Comparison of ENCODE assay signal across 10 cellular contexts in the genomic region with DNA sequence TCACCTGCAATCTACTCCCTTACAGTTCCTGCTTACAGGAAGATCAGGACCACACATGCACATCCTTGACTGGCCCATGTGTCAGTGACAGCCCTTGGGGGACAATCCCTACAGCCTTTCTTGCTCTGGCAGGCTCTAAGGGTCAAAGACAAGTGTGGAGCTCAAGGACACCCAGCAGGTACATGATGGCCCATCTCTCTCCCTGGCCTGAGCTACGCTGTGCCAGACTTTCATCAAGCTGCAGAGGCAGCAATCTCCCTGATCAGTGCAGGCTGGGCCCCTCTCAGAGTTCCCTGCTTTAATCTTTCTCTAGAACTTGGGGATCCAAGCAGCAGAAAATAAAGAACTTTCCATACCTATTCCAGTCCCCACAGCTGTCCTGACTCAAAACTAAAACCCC. TPM values are rescaled to one million over a fixed set of nuclear protein-coding genes. Genes with fewer than 3 reads are reported as not detected.
A peak's percentile ranks its signal among the peaks of the same experiment; 100 is the strongest.
DNase-seq lines count a peak whose midpoint lies in the region; ATAC-seq and TF ChIP-seq lines count a peak whose summit lies in the region.
"Had no signal": no experiment of that assay in that cellular context is flagged by ENCODE, and none has a peak within 500 bp of the region (broad histone marks: within the 10 kb centered on the region; RNA-seq: fewer than 3 reads in every experiment).

No MANE protein-coding gene starts in this region.

- H3K4me3 ChIP-seq in Caco-2 (ENCODE audit: low read depth, low read length) (no peak overlapping the region), osteoblast (ENCODE audit: insufficient read depth, low read length) (peak overlapping the region; percentile 91), A673 (ENCODE audit: low read depth, low read length, poor library complexity, severe bottlenecking) (no peak overlapping the region), H7 (ENCODE audit: insufficient read depth, low read depth, low read length) (no peak overlapping the region)
- H3K4me3 ChIP-seq: GM23338 had no signal

- H3K79me2 ChIP-seq in osteoblast (ENCODE audit: insufficient read depth, low read length): peaks cover 86% of the 10 kb centered on the region

- no peak for TF ChIP-seq CTCF in Caco-2 (IDR thresholded peaks at IDR 0.05; ENCODE audit: insufficient read depth in 1 of 2, low read depth in 1 of 2, low read length in 1 of 2, severe bottlenecking in 1 of 2, unreplicated experiment in 1 of 2)
- TF ChIP-seq CTCF in osteoblast (IDR thresholded peaks at IDR 0.05; ENCODE audit: extremely low read depth, low read depth, low read length): no peak
- TF ChIP-seq CTCF in A673 (conservative IDR thresholded peaks at IDR 0.05; ENCODE audit: low read depth, low read length): no peak

- H3K27me3 Mint-ChIP-seq in Caco-2 (ENCODE audit: insufficient read depth, unreplicated experiment) (no peaks in the 10 kb centered on the region), IgD-negative memory B cell (peaks cover 1% of the 10 kb centered on the region)

- peaks cover 43% of the 10 kb centered on the region for H3K4me1 Mint-ChIP-seq in Caco-2 (ENCODE audit: low read depth, unreplicated experiment)
- H3K4me1 Mint-ChIP-seq in IgD-negative memory B cell: peaks cover 59 to 74% (median 64%) of the 10 kb centered on the region in 3 donors

- POLR2A ChIA-PET in Caco-2 (lab: Charles Lee) (no interaction called here), A673 (lab: Charles Lee; ENCODE audit: low non-redundant PET) (no interaction called here)

- no peak for ATAC-seq in GM21515 (IDR thresholded peaks at IDR 0.05; ENCODE audit: unreplicated experiment)
- ATAC-seq: GM23338 had no signal

- DNase-seq in Caco-2 (no peak), cerebellum (ENCODE audit: low spot score) (peak; percentile 24), osteoblast (ENCODE audit: insufficient read length, low spot score, missing footprints) (no peak), A673 (ENCODE audit: low spot score) (no peak), H7 (no peak)
- DNase-seq: KG1, NCI-H226 had no signal

- peaks cover 12% of the 10 kb centered on the region for H3K4me1 ChIP-seq in Caco-2
- peaks cover 55% of the 10 kb centered on the region for H3K4me1 ChIP-seq in osteoblast (ENCODE audit: insufficient read depth, low read length)
- peaks cover 11% of the 10 kb centered on the region for H3K4me1 ChIP-seq in A673 (ENCODE audit: insufficient read depth, low read length, poor library complexity, severe bottlenecking)

- peak overlapping the region; percentile 29 for H3K27ac Mint-ChIP-seq in Caco-2 (ENCODE audit: unreplicated experiment)
- H3K27ac Mint-ChIP-seq in IgD-negative memory B cell: peak overlapping the region; percentile 75 to 92 (median 85)
- H3K27ac Mint-ChIP-seq: GM23338 had no signal

- H3K27ac ChIP-seq in osteoblast (ENCODE audit: low read depth, low read length): peak overlapping the region; percentile 59
- H3K27ac ChIP-seq in A673 (ENCODE audit: low read depth, low read length, poor library complexity, severe bottlenecking): no peak overlapping the region

- H3K9me3 Mint-ChIP-seq in Caco-2 (ENCODE audit: unreplicated experiment): no peaks in the 10 kb centered on the region
- peaks cover 0 to 2% (median 0%) of the 10 kb centered on the region in 3 donors for H3K9me3 Mint-ChIP-seq in IgD-negative memory B cell
- H3K9me3 Mint-ChIP-seq: GM23338 had no signal

- no peaks in the 10 kb centered on the region for H3K9me3 ChIP-seq in Caco-2
- no peaks in the 10 kb centered on the region for H3K9me3 ChIP-seq in osteoblast (ENCODE audit: low read depth, low read length)
- no peaks in the 10 kb centered on the region for H3K9me3 ChIP-seq in A673 (ENCODE audit: low read depth, low read length, poor library complexity, severe bottlenecking)

- H3K36me3 ChIP-seq in Caco-2 (ENCODE audit: control insufficient read depth, insufficient read depth, low read length) (no peaks in the 10 kb centered on the region; the same call in none of the 2 replicates), osteoblast (ENCODE audit: insufficient read depth, low read length) (peaks cover 8% of the 10 kb centered on the region), A673 (ENCODE audit: insufficient read depth, low read length, poor library complexity, severe bottlenecking) (no peaks in the 10 kb centered on the region), H7 (replicated peaks; ENCODE audit: control insufficient read depth, insufficient read depth, low read length) (no peaks in the 10 kb centered on the region; the same call in 1 of the 2 replicates)

- no peak overlapping the region for H2AFZ ChIP-seq in osteoblast (ENCODE audit: low read length)
- H2AFZ ChIP-seq: GM23338 had no signal

- H4K20me1 ChIP-seq in osteoblast (ENCODE audit: insufficient read depth, low read length): peaks cover 61% of the 10 kb centered on the region

- H3K27me3 ChIP-seq in Caco-2 (replicated peaks; ENCODE audit: control insufficient read depth, insufficient read depth, low read length) (no peaks in the 10 kb centered on the region), osteoblast (ENCODE audit: insufficient read depth, low read length) (no peaks in the 10 kb centered on the region), A673 (replicated peaks; ENCODE audit: insufficient read depth, low read depth, low read length, poor library complexity) (peaks cover 26% of the 10 kb centered on the region), H7 (ENCODE audit: control insufficient read depth, insufficient read depth, low read length) (peaks cover 12% of the 10 kb centered on the region)

- H3K36me3 Mint-ChIP-seq in Caco-2 (ENCODE audit: insufficient read depth, unreplicated experiment) (peaks cover 40% of the 10 kb centered on the region), IgD-negative memory B cell (no peaks in the 10 kb centered on the region)

- CTCF ChIA-PET in Caco-2 (lab: Charles Lee) (interaction anchor here (0.6 to 1.0 kb wide), 2 partner anchors 52 to 100 kb away, joined by 3 read pairs; no protein-coding TSS in a partner anchor), A673 (lab: Charles Lee) (no interaction called here)

- peak overlapping the region; percentile 68 for H3K4me3 Mint-ChIP-seq in Caco-2 (ENCODE audit: unreplicated experiment)
- peak overlapping the region; percentile 85 to 98 (median 91) for H3K4me3 Mint-ChIP-seq in IgD-negative memory B cell

- peak overlapping the region; percentile 91 for H3K4me2 ChIP-seq in osteoblast (ENCODE audit: insufficient read depth, low read length)
- H3K4me2 ChIP-seq: GM23338 had no signal

- intact Hi-C loops in Caco-2 (cut with micrococcal nuclease; ENCODE audit: unreplicated experiment) (loop anchor here (5.0 kb wide), 1 partner anchor 51 kb away; no protein-coding TSS in a partner anchor), A673 (cut with micrococcal nuclease; ENCODE audit: unreplicated experiment) (no loop called here)

- BruUV-seq in Caco-2 (replicated peaks; lab: Mats Ljungman, UMichigan): no TSS peak
- no TSS peak for BruUV-seq in A673 (replicated peaks; lab: Mats Ljungman, UMichigan)

RNA-seq across cellular contexts. Expression of gene SEMA7A, which starts 2.6 kb away (rescaled TPM):
- total RNA-seq in Caco-2 (2022): 31.4 and 38.1 TPM in 2 replicates
- 5.0 TPM for polyA plus RNA-seq in IgD-negative memory B cell
- total RNA-seq in cerebellum: 18.1 TPM
- 30.4 and 36.2 TPM in 2 replicates for total RNA-seq in osteoblast
- total RNA-seq in A673 (2021): 0.45 and 1.4 TPM in 2 replicates
- 26.8 and 36.0 TPM in 2 replicates for total RNA-seq in H7 (2014; rRNA removed; shearing (Covaris generic))

RNA-seq across cellular contexts. Expression of gene UBL7, which starts 29.8 kb away (rescaled TPM):
- total RNA-seq in Caco-2 (2022) (31.4 and 34.4 TPM in 2 replicates), cerebellum (18.8 TPM), osteoblast (39.8 and 41.3 TPM in 2 replicates), A673 (2021) (72.5 and 74.7 TPM in 2 replicates)
- 123 TPM for polyA plus RNA-seq in IgD-negative memory B cell
- total RNA-seq in H7 (2014; rRNA removed; shearing (Covaris generic)): 83.0 and 105 TPM in 2 replicates
